In genomic region chr21:33478858-33479678, GRCh38 we compare ENCODE assay signal across 8 cellular contexts. TPM values are rescaled to one million over a fixed set of nuclear protein-coding genes. Genes with fewer than 3 reads are reported as not detected.
A peak's percentile ranks its signal among the peaks of the same experiment; 100 is the strongest.
DNase-seq lines count a peak whose midpoint lies in the region; ATAC-seq and TF ChIP-seq lines count a peak whose summit lies in the region.

No MANE protein-coding gene starts in this region.

- H3K4me3 Mint-ChIP-seq in brain: peak overlapping the region; percentile 89 to 97 (median 90)

- no peak for TF ChIP-seq CTCF in brain (conservative IDR thresholded peaks at IDR 0.05)

- peaks cover 7% of the 10 kb centered on the region for H3K27me3 Mint-ChIP-seq in brain

- H3K9ac ChIP-seq in HUES6 (ENCODE audit: low read length) (peak overlapping the region; percentile 71), iPS-20b (ENCODE audit: low read depth, low read length) (peak overlapping the region; percentile 65; the same call in 1 of the 2 replicates)

- H3K36me3 ChIP-seq in HUES6 (ENCODE audit: control insufficient read depth, insufficient read depth, low read length) (no peaks in the 10 kb centered on the region), iPS-20b (ENCODE audit: insufficient read depth, low read depth, low read length) (no peaks in the 10 kb centered on the region)

- peak; percentile 73 for DNase-seq in D341Med (ENCODE audit: low spot score)
- peak; percentile 27 for DNase-seq in T-helper 9 cell
- DNase-seq in MV-4-11 (lab: John Stamatoyannopoulos, UW): no peak

- no peaks in the 10 kb centered on the region for H3K9me3 Mint-ChIP-seq in brain

- peaks cover 5% of the 10 kb centered on the region; the same call in 1 of the 2 replicates for H3K4me1 ChIP-seq in HUES6 (ENCODE audit: control insufficient read depth, insufficient read depth, low read length)
- H3K4me1 ChIP-seq in iPS-20b (ENCODE audit: insufficient read depth, low read length): peaks cover 4% of the 10 kb centered on the region; the same call in 1 of the 2 replicates

- ATAC-seq in GM21381 (IDR thresholded peaks at IDR 0.05; ENCODE audit: unreplicated experiment): peak; percentile 7

- H3K4me3 ChIP-seq in HUES6 (ENCODE audit: low read depth, low read length) (peak overlapping the region; percentile 83), iPS-20b (ENCODE audit: low read length) (peak overlapping the region; percentile 92), skin epidermis (peak overlapping the region; percentile 69 to 99 (median 90))

- H3K9me3 ChIP-seq in HUES6 (ENCODE audit: control insufficient read depth, insufficient read depth, low read depth, low read length) (no peaks in the 10 kb centered on the region), iPS-20b (ENCODE audit: insufficient read depth, low read depth, low read length) (no peaks in the 10 kb centered on the region)

- H3K27ac ChIP-seq in HUES6 (ENCODE audit: low read depth, low read length) (peak overlapping the region; percentile 2; the same call in 1 of the 2 replicates), iPS-20b (ENCODE audit: low read length) (no peak overlapping the region), skin epidermis (peak overlapping the region; percentile 88 to 99 (median 97))

- H3K36me3 Mint-ChIP-seq in brain: peaks cover 16% of the 10 kb centered on the region

- H3K27ac Mint-ChIP-seq in brain: peak overlapping the region; percentile 48 to 87 (median 77)

- H3K27me3 ChIP-seq in HUES6 (ENCODE audit: control insufficient read depth, insufficient read depth, low read length) (no peaks in the 10 kb centered on the region), iPS-20b (ENCODE audit: insufficient read depth, low read length) (peaks cover 17% of the 10 kb centered on the region; the same call in 1 of the 2 replicates)

- peaks cover 31% of the 10 kb centered on the region for H3K4me1 Mint-ChIP-seq in brain

RNA-seq across cellular contexts. Expression of gene TMEM50B, which starts 0.7 kb away (rescaled TPM):
- polyA plus RNA-seq in brain (ENCODE audit: insufficient read depth, low read depth, low replicate concordance): 18.8 TPM

RNA-seq across cellular contexts. Expression of gene DNAJC28, which starts 12.4 kb away (rescaled TPM):
- polyA plus RNA-seq in brain (ENCODE audit: insufficient read depth, low read depth, low replicate concordance): 0.85 TPM
